27 cellular contexts compared by ENCODE assay signal in the genomic region with DNA sequence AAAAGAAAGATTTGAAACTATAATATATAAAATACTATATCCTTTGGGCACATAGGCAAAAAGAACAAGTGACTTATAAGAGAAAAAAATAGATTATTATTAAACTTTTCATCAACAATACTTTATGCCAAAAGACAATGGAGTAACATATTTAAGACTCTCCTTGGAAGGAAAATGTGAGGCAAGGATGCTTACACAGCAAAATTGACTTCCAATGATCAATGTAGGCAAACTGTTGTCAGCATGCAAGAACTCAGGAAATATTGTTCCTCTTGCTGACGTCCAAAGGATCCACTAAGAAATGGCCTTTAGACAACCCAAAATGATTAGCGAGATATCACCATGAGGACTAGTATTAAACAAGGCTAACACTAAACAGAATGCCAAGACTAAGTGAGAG. TPM values are rescaled to one million over a fixed set of nuclear protein-coding genes. Genes with fewer than 3 reads are reported as not detected.
"Had no signal": no experiment of that assay in that cellular context is flagged by ENCODE, and none has a peak within 500 bp of the region (broad histone marks: within the 10 kb centered on the region; RNA-seq: fewer than 3 reads in every experiment).

No MANE protein-coding gene starts in this region.

- H3K9me3 Mint-ChIP-seq: mesothelial cell of epicardium; naive B cell; natural killer cell treated with Interleukin-12 subunit alpha and Interleukin-12 subunit beta and Interleukin-15 and Interleukin-18, amount 100 ng/mL, for 72 hours; neural crest cell; stimulated activated effector memory CD8-positive, alpha-beta T cell treated with anti-CD3 and anti-CD28 coated beads, Interleukin-12 subunit alpha, Interleukin-12 subunit beta, amount 100 ng/mL, for 72 hours had no signal

- H3K4me1 ChIP-seq: esophagus squamous epithelium, pancreas, stomach, thyroid gland, vagina had no signal

- H3K36me3 Mint-ChIP-seq: mesothelial cell of epicardium; naive B cell; natural killer cell treated with Interleukin-12 subunit alpha and Interleukin-12 subunit beta and Interleukin-15 and Interleukin-18, amount 100 ng/mL, for 72 hours; stimulated activated effector memory CD8-positive, alpha-beta T cell treated with anti-CD3 and anti-CD28 coated beads, Interleukin-12 subunit alpha, Interleukin-12 subunit beta, amount 100 ng/mL, for 72 hours had no signal

- ATAC-seq: mucosa of descending colon; natural killer cell treated with Interleukin-12 subunit alpha and Interleukin-12 subunit beta and Interleukin-15 and Interleukin-18, amount 100 ng/mL, for 72 hours; pancreas; sciatic nerve; stimulated activated effector memory CD8-positive, alpha-beta T cell treated with anti-CD3 and anti-CD28 coated beads, Interleukin-12 subunit alpha, Interleukin-12 subunit beta, amount 100 ng/mL, for 72 hours had no signal

- H3K4me3 ChIP-seq: esophagus squamous epithelium, lung, mucosa of descending colon, pancreas, stomach, thyroid gland, vagina had no signal

- H3K4me1 Mint-ChIP-seq: naive B cell; stimulated activated effector memory CD8-positive, alpha-beta T cell treated with anti-CD3 and anti-CD28 coated beads, Interleukin-12 subunit alpha, Interleukin-12 subunit beta, amount 100 ng/mL, for 72 hours had no signal

- DNase-seq: effector CD8-positive, alpha-beta T cell; erythroblast; esophagus squamous epithelium; foreskin melanocyte; mucosa of descending colon; naive B cell; pancreas; stimulated activated CD4-positive, alpha-beta T cell treated with anti-CD3 and anti-CD28 coated beads, Interleukin-2, amount 100 ng/mL, for 24 hours; stimulated activated CD4-positive, alpha-beta T cell treated with anti-CD3 and anti-CD28 coated beads, Interleukin-4, amount 100 ng/mL, for 24 hours; stimulated activated naive CD4-positive, alpha-beta T cell treated with Interleukin-2 at 50 U/mL for 16 hours; stomach; thyroid gland had no signal

- H3K27me3 ChIP-seq: esophagus squamous epithelium, pancreas, stomach, thyroid gland, vagina had no signal

- H3K9me3 ChIP-seq: esophagus squamous epithelium, mucosa of descending colon, neutrophil, pancreas, stomach, thyroid gland, vagina had no signal

- H3K36me3 ChIP-seq: esophagus squamous epithelium, neutrophil, pancreas, stomach, thyroid gland, vagina had no signal

- H3K27ac ChIP-seq: esophagus squamous epithelium, neutrophil, pancreas, stomach, thyroid gland, vagina had no signal

- H3K27ac Mint-ChIP-seq: mesothelial cell of epicardium; naive B cell; natural killer cell treated with Interleukin-12 subunit alpha and Interleukin-12 subunit beta and Interleukin-15 and Interleukin-18, amount 100 ng/mL, for 72 hours; stimulated activated effector memory CD8-positive, alpha-beta T cell treated with anti-CD3 and anti-CD28 coated beads, Interleukin-12 subunit alpha, Interleukin-12 subunit beta, amount 100 ng/mL, for 72 hours had no signal

- H3K4me3 Mint-ChIP-seq: mesothelial cell of epicardium; naive B cell; natural killer cell treated with Interleukin-12 subunit alpha and Interleukin-12 subunit beta and Interleukin-15 and Interleukin-18, amount 100 ng/mL, for 72 hours; neural crest cell; stimulated activated effector memory CD8-positive, alpha-beta T cell treated with anti-CD3 and anti-CD28 coated beads, Interleukin-12 subunit alpha, Interleukin-12 subunit beta, amount 100 ng/mL, for 72 hours had no signal

RNA-seq across cellular contexts. Expression of a gene that starts 22.9 kb away (rescaled TPM):
- total RNA-seq: esophagus squamous epithelium; liver; mesothelial cell of epicardium; natural killer cell treated with Interleukin-12 subunit alpha and Interleukin-12 subunit beta and Interleukin-15 and Interleukin-18, amount 100 ng/mL, for 72 hours; neural crest cell; omental fat pad; posterior vena cava; sciatic nerve; stomach; subcutaneous adipose tissue; temporal lobe; thyroid gland; vagina had no signal
- polyA plus RNA-seq: keratinocyte, liver, lung, pancreas had no signal

RNA-seq across cellular contexts. Expression of a gene that starts 31.2 kb away (rescaled TPM):
- total RNA-seq: esophagus squamous epithelium; liver; lung; mesothelial cell of epicardium; mucosa of descending colon; natural killer cell treated with Interleukin-12 subunit alpha and Interleukin-12 subunit beta and Interleukin-15 and Interleukin-18, amount 100 ng/mL, for 72 hours; neural crest cell; omental fat pad; posterior vena cava; sciatic nerve; stomach; subcutaneous adipose tissue; temporal lobe; thyroid gland; ureter; vagina had no signal
- polyA plus RNA-seq: keratinocyte, liver, lung, pancreas, stomach had no signal
